ENCODE assay signal across 11 cellular contexts in genomic region chr12:22032732-22033131, GRCh38.
"Had no signal": no experiment of that assay in that cellular context is flagged by ENCODE, and none has a peak within 500 bp of the region (broad histone marks: within the 10 kb centered on the region; RNA-seq: fewer than 3 reads in every experiment).

No MANE protein-coding gene starts in this region.

- H3K4me2 ChIP-seq: GM23338 had no signal

- H3K4me3 ChIP-seq: GM23248, GM23338, HAP-1 had no signal

- H3K36me3 ChIP-seq: HAP-1 had no signal

- ATAC-seq: GM23338, HCT116 had no signal

- H3K4me3 Mint-ChIP-seq: GM23338, H9, HFFc6 had no signal

- H3K9me3 Mint-ChIP-seq: GM23338, H9, HFFc6 had no signal

- H3K9me3 ChIP-seq: HAP-1 had no signal

- H3K9ac ChIP-seq: GM23248 had no signal

- H3K27ac Mint-ChIP-seq: GM23338, H9, HFFc6 had no signal

- FAIRE-seq: H1, H54 had no signal

- H3K27ac ChIP-seq: GM23248 had no signal

- DNase-seq: GM23248, GOT3, H7, H9, HCEC 1CT, HFFc6 had no signal

- H2AFZ ChIP-seq: GM23248, GM23338 had no signal

- H3K4me1 ChIP-seq: HAP-1 had no signal
